Comparison of ENCODE assay signal across 1 cellular context in the genomic region with DNA sequence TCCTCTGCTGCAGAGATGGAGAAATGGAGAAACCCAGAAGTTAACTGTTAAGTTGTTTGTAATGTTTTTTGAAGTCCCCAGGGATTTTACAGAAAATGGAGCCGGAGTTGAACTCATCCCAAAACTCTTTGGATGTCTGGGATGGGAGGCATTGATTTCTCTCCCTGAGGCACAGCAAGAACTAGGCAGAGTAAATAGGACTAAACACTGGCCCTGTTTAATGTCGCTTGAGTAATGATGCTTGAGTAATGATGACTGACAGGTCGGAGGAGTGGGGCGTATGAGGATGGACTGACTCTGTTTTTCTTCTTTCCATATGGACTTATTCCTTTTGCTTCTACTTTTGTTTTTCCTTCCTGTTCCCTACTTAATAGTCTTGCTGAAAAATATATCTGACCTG.
TF ChIP-seq lines count a peak whose summit lies in the region.

No MANE protein-coding gene starts in this region.

TF ChIP-seq in HEK293, 187 proteins besides CTCF, POLR2A, EP300 and RAD21 (continued from another document):
- TF ChIP-seq, protein P1, sequence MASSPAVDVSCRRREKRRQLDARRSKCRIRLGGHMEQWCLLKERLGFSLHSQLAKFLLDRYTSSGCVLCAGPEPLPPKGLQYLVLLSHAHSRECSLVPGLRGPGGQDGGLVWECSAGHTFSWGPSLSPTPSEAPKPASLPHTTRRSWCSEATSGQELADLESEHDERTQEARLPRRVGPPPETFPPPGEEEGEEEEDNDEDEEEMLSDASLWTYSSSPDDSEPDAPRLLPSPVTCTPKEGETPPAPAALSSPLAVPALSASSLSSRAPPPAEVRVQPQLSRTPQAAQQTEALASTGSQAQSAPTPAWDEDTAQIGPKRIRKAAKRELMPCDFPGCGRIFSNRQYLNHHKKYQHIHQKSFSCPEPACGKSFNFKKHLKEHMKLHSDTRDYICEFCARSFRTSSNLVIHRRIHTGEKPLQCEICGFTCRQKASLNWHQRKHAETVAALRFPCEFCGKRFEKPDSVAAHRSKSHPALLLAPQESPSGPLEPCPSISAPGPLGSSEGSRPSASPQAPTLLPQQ (tag by site-specific recombination; IDR thresholded peaks at IDR 0.05): no peak
- no peak for TF ChIP-seq GLI4 (tag by site-specific recombination; IDR thresholded peaks at IDR 0.05)
- peak; percentile 65 for TF ChIP-seq IKZF3 (tag by site-specific recombination; IDR thresholded peaks at IDR 0.05)
- no peak for TF ChIP-seq ZNF560 (tag by site-specific recombination; IDR thresholded peaks at IDR 0.05; ENCODE audit: borderline replicate concordance)
- TF ChIP-seq PRDM6 (tag by site-specific recombination; IDR thresholded peaks at IDR 0.05): peak; percentile 47; the same call in 1 of the 2 replicates
- peak; percentile 44; the same call in 1 of the 2 replicates for TF ChIP-seq ZBTB17 (tag by site-specific recombination; IDR thresholded peaks at IDR 0.05)
- no peak for TF ChIP-seq ZNF501 (tag by site-specific recombination; IDR thresholded peaks at IDR 0.05)
